ENCODE assay signal across 8 cellular contexts in genomic region chr1:24503003-24503751, GRCh38. TPM values are rescaled to one million over a fixed set of nuclear protein-coding genes. Genes with fewer than 3 reads are reported as not detected.
DNase-seq lines count a peak whose midpoint lies in the region; ATAC-seq, FAIRE-seq and TF ChIP-seq lines count a peak whose summit lies in the region.

No MANE protein-coding gene starts in this region.

- no peak for ATAC-seq in GM21576 (IDR thresholded peaks at IDR 0.05; ENCODE audit: unreplicated experiment)
- no peak for ATAC-seq in GM18520 (IDR thresholded peaks at IDR 0.05; ENCODE audit: unreplicated experiment)
- no peak for ATAC-seq in GM18870 (IDR thresholded peaks at IDR 0.05; ENCODE audit: unreplicated experiment)

- H3K9me1 ChIP-seq in keratinocyte (ENCODE audit: control insufficient read depth, extremely low read depth, insufficient read depth, low read length) = no peaks in the 10 kb centered on the region

- H3K9ac ChIP-seq in astrocyte (ENCODE audit: low read length) (peak overlapping the region; percentile 87), keratinocyte (ENCODE audit: control insufficient read depth, extremely low read depth, insufficient read depth, low read length) (peak overlapping the region; percentile 87)

- H2AFZ ChIP-seq in astrocyte (ENCODE audit: low read depth, low read length) = peak overlapping the region; percentile 70
- H2AFZ ChIP-seq in keratinocyte (ENCODE audit: control insufficient read depth, low read length) = peak overlapping the region; percentile 85

- TF ChIP-seq POLR2A in stomach (IDR thresholded peaks at IDR 0.05) = no peak

- FAIRE-seq in astrocyte (lab: Jason Lieb, UNC) (no peak), keratinocyte (lab: Jason Lieb, UNC) (peak; percentile 44)

- H3K79me2 ChIP-seq in astrocyte (ENCODE audit: insufficient read depth, low read length) (peaks cover 4% of the 10 kb centered on the region), keratinocyte (ENCODE audit: control insufficient read depth, insufficient read depth, low read length) (peaks cover 14% of the 10 kb centered on the region)

- intact Hi-C loops in stomach (cut with DNase I; ENCODE audit: low total_unique reads) = no loop called here

- H3K4me3 Mint-ChIP-seq in IgD-negative memory B cell = peak overlapping the region; percentile 92 to 97 (median 94)
- H3K4me3 Mint-ChIP-seq in astrocyte (ENCODE audit: unreplicated experiment) = peak overlapping the region; percentile 92

- H3K4me2 ChIP-seq in astrocyte (ENCODE audit: low read length) (peak overlapping the region; percentile 95), keratinocyte (ENCODE audit: control insufficient read depth, extremely low read depth, insufficient read depth, low read depth, low read length) (peak overlapping the region; percentile 87)

- H3K9me3 ChIP-seq in astrocyte (ENCODE audit: insufficient read depth, low read depth, low read length) (no peaks in the 10 kb centered on the region), keratinocyte (ENCODE audit: control insufficient read depth, low read depth, low read length) (no peaks in the 10 kb centered on the region), stomach (no peaks in the 10 kb centered on the region)

- H3K4me1 Mint-ChIP-seq in IgD-negative memory B cell (peaks cover 42 to 51% (median 48%) of the 10 kb centered on the region in 3 donors), astrocyte (ENCODE audit: low read depth, unreplicated experiment) (peaks cover 2% of the 10 kb centered on the region)

- dilution Hi-C loops in keratinocyte (cut with MboI; ENCODE audit: extremely low pct_ligation_motif_present, low sequenced_read_pairs) = no loop called here

- H4K20me1 ChIP-seq in astrocyte (ENCODE audit: insufficient read depth, low read length) (peaks cover 6% of the 10 kb centered on the region), keratinocyte (ENCODE audit: control insufficient read depth, extremely low read depth, insufficient read depth, low read length) (no peaks in the 10 kb centered on the region)

- no peak for TF ChIP-seq EP300 in stomach (IDR thresholded peaks at IDR 0.05)

- 1 to 4% (median 1%) methylated on average over 36 to 61 of the region's 61 CpGs for WGBS in stomach, 5 donors

- H3K27ac ChIP-seq in astrocyte (ENCODE audit: low read depth, low read length) = peak overlapping the region; percentile 21
- peak overlapping the region; percentile 79 for H3K27ac ChIP-seq in keratinocyte (ENCODE audit: control insufficient read depth, insufficient read depth, low read length)
- peak overlapping the region; percentile 91 to 99 (median 94) for H3K27ac ChIP-seq in stomach

- H3K36me3 ChIP-seq in astrocyte (ENCODE audit: insufficient read depth, low read length) (no peaks in the 10 kb centered on the region), keratinocyte (ENCODE audit: control insufficient read depth in 2 of 2, extremely low read depth in 1 of 2, insufficient read depth in 2 of 2, low read length in 2 of 2) (no peaks in the 10 kb centered on the region), stomach (no peaks in the 10 kb centered on the region)

- no peaks in the 10 kb centered on the region for H3K27me3 Mint-ChIP-seq in IgD-negative memory B cell
- H3K27me3 Mint-ChIP-seq in astrocyte (ENCODE audit: low read depth, unreplicated experiment) = peaks cover 2% of the 10 kb centered on the region

- peak overlapping the region; percentile 75 to 91 (median 90) for H3K27ac Mint-ChIP-seq in IgD-negative memory B cell
- peak overlapping the region; percentile 73 for H3K27ac Mint-ChIP-seq in astrocyte (ENCODE audit: unreplicated experiment)

- H3K4me1 ChIP-seq in astrocyte (ENCODE audit: insufficient read depth, low read length) = peaks cover 11% of the 10 kb centered on the region
- peaks cover 16% of the 10 kb centered on the region for H3K4me1 ChIP-seq in keratinocyte (ENCODE audit: control insufficient read depth, extremely low read depth, insufficient read depth, low read length)
- H3K4me1 ChIP-seq in stomach = peaks cover 15 to 61% (median 38%) of the 10 kb centered on the region in 4 donors

- DNase-seq in ELF-1 (ENCODE audit: low read depth, low spot score) (peak; percentile 57), astrocyte (ENCODE audit: low read depth) (no peak), keratinocyte (ENCODE audit: low read depth, low spot score) (no peak), stomach (no peak)

- TF ChIP-seq CTCF in astrocyte (IDR thresholded peaks at IDR 0.05; ENCODE audit: insufficient read depth, low read depth, low read length) = no peak
- no peak for TF ChIP-seq CTCF in keratinocyte (optimal IDR thresholded peaks at IDR 0.05 in 1 of 3, IDR thresholded peaks at IDR 0.05 in 1 of 3, conservative IDR thresholded peaks at IDR 0.05 in 1 of 3; ENCODE audit: extremely low read depth in 1 of 3, insufficient read depth in 2 of 3, low read length in 3 of 3)
- no peak for TF ChIP-seq CTCF in stomach (IDR thresholded peaks at IDR 0.05)

- peaks cover 4% of the 10 kb centered on the region for H3K36me3 Mint-ChIP-seq in IgD-negative memory B cell
- H3K36me3 Mint-ChIP-seq in astrocyte (ENCODE audit: low read depth, unreplicated experiment) = no peaks in the 10 kb centered on the region

- peak overlapping the region; percentile 79 for H3K4me3 ChIP-seq in astrocyte (ENCODE audit: insufficient read depth, low read depth, low read length)
- peak overlapping the region; percentile 54 to 94 (median 88) for H3K4me3 ChIP-seq in keratinocyte (ENCODE audit: control insufficient read depth in 2 of 3, extremely low read depth in 1 of 3, insufficient read depth in 2 of 3, low read depth in 1 of 3, low read length in 3 of 3)
- peak overlapping the region; percentile 57 to 72 (median 66) for H3K4me3 ChIP-seq in stomach

- H3K9me3 Mint-ChIP-seq in IgD-negative memory B cell (peaks cover 0 to 3% (median 0%) of the 10 kb centered on the region in 3 donors), astrocyte (ENCODE audit: unreplicated experiment) (no peaks in the 10 kb centered on the region)

- no peaks in the 10 kb centered on the region for H3K27me3 ChIP-seq in astrocyte (ENCODE audit: insufficient read depth, low read length)
- H3K27me3 ChIP-seq in keratinocyte (ENCODE audit: control insufficient read depth, extremely low read depth, insufficient read depth, low read length) = no peaks in the 10 kb centered on the region
- H3K27me3 ChIP-seq in stomach = no peaks in the 10 kb centered on the region

RNA-seq across cellular contexts. Expression of gene RCAN3, which starts 0.5 kb away (rescaled TPM):
- 36.1 TPM for polyA plus RNA-seq in IgD-negative memory B cell
- 15.4 and 17.7 TPM in 2 replicates for total RNA-seq in astrocyte
- 7.9 to 22.1 TPM (median 13.8 TPM) in 3 replicates for polyA plus RNA-seq in keratinocyte
- 13.6 TPM for polyA plus RNA-seq in keratinocyte (2011; ENCODE audit: low read depth)
- polyA plus RNA-seq in keratinocyte (2011; cell fraction: cytosol; rRNA removed) = 15.7 and 17.4 TPM in 2 replicates
- 14.9 and 16.2 TPM in 2 replicates for polyA plus RNA-seq in keratinocyte (2011; cell fraction: nucleus; rRNA removed)
- polyA plus RNA-seq in keratinocyte (2012; ENCODE audit: low replicate concordance) = 6.5 and 12.7 TPM in 2 replicates
- 14.0 to 16.4 TPM (median 16.3 TPM) in 3 replicates for polyA minus RNA-seq in keratinocyte
- 13.4 TPM for polyA minus RNA-seq in keratinocyte (2011; cell fraction: cytosol; rRNA and poly(A)+ RNA removed)
- 6.5 and 17.7 TPM in 2 replicates for polyA minus RNA-seq in keratinocyte (2011; cell fraction: nucleus; rRNA and poly(A)+ RNA removed)
- 10 to 100 TPM in 2 of 5 donors, 1 to 10 TPM in 3; 2.9 to 52.0 (median 9.3) TPM for total RNA-seq in stomach
- polyA plus RNA-seq in stomach = 10 to 100 TPM in 1 of 3 donors, 1 to 10 TPM in 2; 5.7 to 10.7 (median 5.9) TPM

RNA-seq across cellular contexts. Expression of gene NCMAP, which starts 52.7 kb away (rescaled TPM):
- polyA plus RNA-seq in IgD-negative memory B cell = not detected
- total RNA-seq in astrocyte = not detected in 2 replicates
- 0.02 to 0.05 TPM in 2 of 3 replicates, not detected in the other for polyA plus RNA-seq in keratinocyte
- polyA plus RNA-seq in keratinocyte (2011; ENCODE audit: low read depth) = not detected
- polyA plus RNA-seq in keratinocyte (2011; cell fraction: cytosol; rRNA removed) = 0.06 TPM in 2 replicates
- 0.03 TPM in 2 replicates for polyA plus RNA-seq in keratinocyte (2011; cell fraction: nucleus; rRNA removed)
- 0.03 TPM in 1 of 2 replicates, not detected in the other for polyA plus RNA-seq in keratinocyte (2012; ENCODE audit: low replicate concordance)
- 0.03 TPM in 1 of 3 replicates, not detected in the others for polyA minus RNA-seq in keratinocyte
- polyA minus RNA-seq in keratinocyte (2011; cell fraction: cytosol; rRNA and poly(A)+ RNA removed) = not detected
- polyA minus RNA-seq in keratinocyte (2011; cell fraction: nucleus; rRNA and poly(A)+ RNA removed) = not detected in 2 replicates
- 1 to 10 TPM in 3 of 5 donors, under 1 TPM in 2; 0.29 to 9.3 (median 3.9) TPM for total RNA-seq in stomach
- polyA plus RNA-seq in stomach = 1 to 10 TPM; 2.4 to 5.0 (median 4.3) TPM

Comparison
In these comparisons a context has a peak if more than half of its experiments do, and no peak if none do; other contexts are left out.
1. H3K27ac ChIP-seq: peak in every context shown above with its lines; median percentile 94 in stomach; 79 in keratinocyte; 21 in astrocyte.